ENCODE assay signal across 26 cellular contexts in the genomic region with DNA sequence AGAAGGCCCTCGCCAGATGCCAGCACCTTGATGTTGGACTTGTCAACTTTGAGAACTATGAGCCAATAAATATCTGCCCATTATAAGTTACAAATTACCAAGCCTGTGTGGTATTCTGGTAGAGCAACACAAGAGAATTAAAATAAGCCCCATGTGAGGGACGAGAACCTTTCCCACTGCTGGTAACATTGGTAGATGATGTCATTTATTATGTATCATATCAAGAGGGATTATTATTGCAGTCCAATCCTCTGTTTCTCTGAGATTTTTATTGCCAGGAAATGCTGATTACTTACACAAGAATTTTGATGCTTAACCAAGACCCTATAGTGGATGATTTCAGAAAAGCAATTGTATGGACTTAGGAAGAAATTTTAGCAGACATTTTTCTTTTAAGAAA. TPM values are rescaled to one million over a fixed set of nuclear protein-coding genes. Genes with fewer than 3 reads are reported as not detected.
"Had no signal": no experiment of that assay in that cellular context is flagged by ENCODE, and none has a peak within 500 bp of the region (broad histone marks: within the 10 kb centered on the region; RNA-seq: fewer than 3 reads in every experiment).

No MANE protein-coding gene starts in this region.

- H3K27me3 ChIP-seq: colonic mucosa, gastrocnemius medialis, left lung had no signal

- H3K27ac ChIP-seq: colonic mucosa, epithelial cell of prostate, esophagus squamous epithelium, gastrocnemius medialis, heart right ventricle, left lung, lower lobe of right lung had no signal

- H3K4me3 ChIP-seq: colonic mucosa, esophagus squamous epithelium, gastrocnemius medialis, heart right ventricle, left lung, lower lobe of right lung, mucosa of descending colon had no signal

- H3K9me3 ChIP-seq: colonic mucosa, esophagus squamous epithelium, gastrocnemius medialis, left lung, lower lobe of right lung, mucosa of descending colon had no signal

- ATAC-seq: effector memory CD8-positive, alpha-beta T cell; esophagus mucosa; gastrocnemius medialis; heart right ventricle; left cardiac atrium; left lung; left ventricle myocardium superior; lower lobe of right lung; mucosa of descending colon had no signal

- H3K4me1 ChIP-seq: colonic mucosa, esophagus squamous epithelium, gastrocnemius medialis, heart right ventricle, left lung, lower lobe of right lung had no signal

- H3K36me3 ChIP-seq: colonic mucosa, esophagus squamous epithelium, gastrocnemius medialis, heart right ventricle, left lung, lower lobe of right lung had no signal

- DNase-seq: colonic mucosa; cortex of kidney; effector CD8-positive, alpha-beta T cell; effector memory CD8-positive, alpha-beta T cell; endodermal cell; erythroblast; esophagus squamous epithelium; foreskin fibroblast; foreskin melanocyte; gastrocnemius medialis; glutamatergic neuron; head of caudate nucleus; heart right ventricle; hippocampal formation; left cardiac atrium; left lung; left ventricle myocardium superior; lower lobe of right lung; mesenchymal stem cell; mucosa of descending colon; naive B cell had no signal

RNA-seq across cellular contexts. Expression of a gene that starts 40.3 kb away (rescaled TPM):
- total RNA-seq: kidney epithelial cell, mesothelial cell of epicardium, myocyte had no signal
